24 cellular contexts compared by ENCODE assay signal in the genomic region with DNA sequence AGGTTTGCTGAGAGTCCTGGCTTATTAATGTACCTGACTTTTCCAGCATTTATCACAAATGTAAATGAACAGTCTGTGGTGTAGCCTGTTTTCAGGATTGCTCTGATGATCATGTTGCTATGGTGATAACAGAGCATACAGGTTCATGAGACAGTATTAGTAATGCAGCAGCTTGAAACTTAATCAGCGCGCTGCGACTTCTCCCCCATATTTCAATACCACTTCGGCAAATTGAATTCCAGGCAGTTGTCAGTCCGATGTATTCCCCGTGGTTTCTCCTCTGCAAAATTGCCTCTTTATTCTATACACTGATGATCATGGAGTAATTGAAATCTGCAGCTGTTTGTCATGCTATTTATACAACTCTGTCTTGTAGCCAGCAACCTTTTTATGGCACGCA.
DNase-seq lines count a peak whose midpoint lies in the region; ATAC-seq and TF ChIP-seq lines count a peak whose summit lies in the region.
"Had no signal": no experiment of that assay in that cellular context is flagged by ENCODE, and none has a peak within 500 bp of the region (broad histone marks: within the 10 kb centered on the region; RNA-seq: fewer than 3 reads in every experiment).

No MANE protein-coding gene starts in this region.

- H3K4me1 Mint-ChIP-seq in GM23338, result peaks cover 10% of the 10 kb centered on the region
- H3K4me1 Mint-ChIP-seq: activated B cell treated with CpG ODN at 0.5 μM for 24 hours; stimulated activated naive CD8-positive, alpha-beta T cell treated with anti-CD3 and anti-CD28 coated beads, Interleukin-15, amount 100 ng/mL, for 72 hours had no signal

- H3K27ac Mint-ChIP-seq in GM23338, result no peak overlapping the region
- H3K27ac Mint-ChIP-seq: activated B cell treated with CpG ODN at 0.5 μM for 24 hours; dendritic cell treated with granulocyte-macrophage colony-stimulating factor and Interleukin-4, amounts not matched to agents 40 ng/mL and 50 ng/mL, for 4 days; stimulated activated naive CD8-positive, alpha-beta T cell treated with anti-CD3 and anti-CD28 coated beads, Interleukin-15, amount 100 ng/mL, for 72 hours had no signal

- H3K4me3 Mint-ChIP-seq in GM23338, result no peak overlapping the region
- H3K4me3 Mint-ChIP-seq: activated B cell treated with CpG ODN at 0.5 μM for 24 hours; dendritic cell treated with granulocyte-macrophage colony-stimulating factor and Interleukin-4, amounts not matched to agents 40 ng/mL and 50 ng/mL, for 4 days; stimulated activated naive CD8-positive, alpha-beta T cell treated with anti-CD3 and anti-CD28 coated beads, Interleukin-15, amount 100 ng/mL, for 72 hours had no signal

- H3K9me3 Mint-ChIP-seq in GM23338, result peaks cover under 1% of the 10 kb centered on the region; the same call in 1 of the 3 replicates
- H3K9me3 Mint-ChIP-seq: activated B cell treated with CpG ODN at 0.5 μM for 24 hours; stimulated activated naive CD8-positive, alpha-beta T cell treated with anti-CD3 and anti-CD28 coated beads, Interleukin-15, amount 100 ng/mL, for 72 hours had no signal

- TF ChIP-seq CTCF in GM23338 (conservative IDR thresholded peaks at IDR 0.05; ENCODE audit: low read depth in 2 of 2), result no peak

- H3K36me3 Mint-ChIP-seq in GM23338 (ENCODE audit: low read depth), result peaks cover 2% of the 10 kb centered on the region; the same call in 1 of the 3 replicates

- no peaks in the 10 kb centered on the region for H3K79me2 ChIP-seq in GM23338 (replicated peaks; ENCODE audit: insufficient read depth)

- ATAC-seq in GM23338, result no peak
- no peak for ATAC-seq in HG02938 (IDR thresholded peaks at IDR 0.05; ENCODE audit: unreplicated experiment)
- ATAC-seq in GM18867 (IDR thresholded peaks at IDR 0.05; ENCODE audit: unreplicated experiment), result no peak
- ATAC-seq: stimulated activated naive CD8-positive, alpha-beta T cell treated with anti-CD3 and anti-CD28 coated beads, Interleukin-15, amount 100 ng/mL, for 72 hours had no signal

- H3K4me1 ChIP-seq in GM23338 (ENCODE audit: insufficient read depth), result peaks cover 13% of the 10 kb centered on the region; the same call in 1 of the 2 replicates
- H3K4me1 ChIP-seq: transverse colon had no signal

- H4K20me1 ChIP-seq in GM23338 (replicated peaks; ENCODE audit: insufficient read depth), result no peaks in the 10 kb centered on the region

- no peaks in the 10 kb centered on the region for H3K27me3 ChIP-seq in GM23338 (ENCODE audit: insufficient read depth)
- H3K27me3 ChIP-seq: transverse colon had no signal

- H2AFZ ChIP-seq in GM23338, result peak overlapping the region; percentile 92; the same call in 1 of the 2 replicates

- no peaks in the 10 kb centered on the region for H3K9me2 ChIP-seq in GM23338 (ENCODE audit: insufficient read depth)

- peaks cover 3% of the 10 kb centered on the region for H3K27me3 Mint-ChIP-seq in GM23338 (ENCODE audit: insufficient read depth, low read depth, poor library complexity)
- H3K27me3 Mint-ChIP-seq: activated B cell treated with CpG ODN at 0.5 μM for 24 hours had no signal

- no peak for DNase-seq in GM23338 (ENCODE audit: low spot score)
- peak; percentile 60 for DNase-seq in NCI-H1105 treated with DMSO at 0.1 percent for 48 hours (lab: John Stamatoyannopoulos, UW)
- DNase-seq in NCI-H69 (lab: John Stamatoyannopoulos, UW), result peak; percentile 27
- peak in 27 of 42 donors; percentile 13 to 76 (median 40) for DNase-seq in head of caudate nucleus
- DNase-seq in stimulated activated naive CD4-positive, alpha-beta T cell (lab: John Stamatoyannopoulos, UW), result no peak
- DNase-seq: activated B cell treated with CpG ODN at 0.5 μM for 24 hours; activated CD4-positive, alpha-beta T cell treated with anti-CD3 and anti-CD28 coated beads, Interleukin-2, amount 50 U/mL, for 48 hours; activated naive CD4-positive, alpha-beta T cell; activated T-cell treated with anti-CD3 and anti-CD28 coated beads for 4 hours; AML-193; amniotic stem cell; MV-4-11; NCI-H526 treated with DMSO at 0.1 percent for 48 hours; occipital lobe; retina; stimulated activated CD4-positive, alpha-beta T cell treated with anti-CD3 and anti-CD28 coated beads, Interleukin-4, amount 100 ng/mL, for 24 hours; stimulated activated naive CD8-positive, alpha-beta T cell treated with anti-CD3 and anti-CD28 coated beads, Interleukin-15, amount 100 ng/mL, for 72 hours; T1000; transverse colon had no signal

- H3K4me2 ChIP-seq in GM23338, result no peak overlapping the region
- H3K4me2 ChIP-seq: KMS-11 had no signal

- intact Hi-C loops in head of caudate nucleus (cut with DNase I), result no loop called here

- no peaks in the 10 kb centered on the region for H3F3A ChIP-seq in GM23338 (replicated peaks; ENCODE audit: low read depth)

- no peaks in the 10 kb centered on the region for H3K36me3 ChIP-seq in GM23338 (ENCODE audit: insufficient read depth)
- H3K36me3 ChIP-seq: transverse colon had no signal

- no peak overlapping the region for H3K4me3 ChIP-seq in GM23338
- H3K4me3 ChIP-seq: SK-N-MC, transverse colon had no signal

- H3K27ac ChIP-seq in GM23338 (ENCODE audit: low read depth), result no peak overlapping the region
- H3K27ac ChIP-seq: KMS-11, SK-N-MC, transverse colon had no signal

TF ChIP-seq in GM23338, 12 proteins besides CTCF, POLR2A, EP300 and RAD21:
- TF ChIP-seq ZNF331 (CRISPR knock-in tag; IDR thresholded peaks at IDR 0.05; ENCODE audit: low read depth) (no peak), ZNF114 (CRISPR knock-in tag; IDR thresholded peaks at IDR 0.05) (no peak), POLR2AphosphoS5 (IDR thresholded peaks at IDR 0.05; ENCODE audit: low read depth) (no peak), NANOG (IDR thresholded peaks at IDR 0.05; ENCODE audit: borderline replicate concordance) (no peak), EZH2phosphoT487 (IDR thresholded peaks at IDR 0.05; ENCODE audit: unreplicated experiment) (no peak), CREB1 (CRISPR knock-in tag; IDR thresholded peaks at IDR 0.05; ENCODE audit: low read depth) (no peak)
- TF ChIP-seq, protein P1, sequence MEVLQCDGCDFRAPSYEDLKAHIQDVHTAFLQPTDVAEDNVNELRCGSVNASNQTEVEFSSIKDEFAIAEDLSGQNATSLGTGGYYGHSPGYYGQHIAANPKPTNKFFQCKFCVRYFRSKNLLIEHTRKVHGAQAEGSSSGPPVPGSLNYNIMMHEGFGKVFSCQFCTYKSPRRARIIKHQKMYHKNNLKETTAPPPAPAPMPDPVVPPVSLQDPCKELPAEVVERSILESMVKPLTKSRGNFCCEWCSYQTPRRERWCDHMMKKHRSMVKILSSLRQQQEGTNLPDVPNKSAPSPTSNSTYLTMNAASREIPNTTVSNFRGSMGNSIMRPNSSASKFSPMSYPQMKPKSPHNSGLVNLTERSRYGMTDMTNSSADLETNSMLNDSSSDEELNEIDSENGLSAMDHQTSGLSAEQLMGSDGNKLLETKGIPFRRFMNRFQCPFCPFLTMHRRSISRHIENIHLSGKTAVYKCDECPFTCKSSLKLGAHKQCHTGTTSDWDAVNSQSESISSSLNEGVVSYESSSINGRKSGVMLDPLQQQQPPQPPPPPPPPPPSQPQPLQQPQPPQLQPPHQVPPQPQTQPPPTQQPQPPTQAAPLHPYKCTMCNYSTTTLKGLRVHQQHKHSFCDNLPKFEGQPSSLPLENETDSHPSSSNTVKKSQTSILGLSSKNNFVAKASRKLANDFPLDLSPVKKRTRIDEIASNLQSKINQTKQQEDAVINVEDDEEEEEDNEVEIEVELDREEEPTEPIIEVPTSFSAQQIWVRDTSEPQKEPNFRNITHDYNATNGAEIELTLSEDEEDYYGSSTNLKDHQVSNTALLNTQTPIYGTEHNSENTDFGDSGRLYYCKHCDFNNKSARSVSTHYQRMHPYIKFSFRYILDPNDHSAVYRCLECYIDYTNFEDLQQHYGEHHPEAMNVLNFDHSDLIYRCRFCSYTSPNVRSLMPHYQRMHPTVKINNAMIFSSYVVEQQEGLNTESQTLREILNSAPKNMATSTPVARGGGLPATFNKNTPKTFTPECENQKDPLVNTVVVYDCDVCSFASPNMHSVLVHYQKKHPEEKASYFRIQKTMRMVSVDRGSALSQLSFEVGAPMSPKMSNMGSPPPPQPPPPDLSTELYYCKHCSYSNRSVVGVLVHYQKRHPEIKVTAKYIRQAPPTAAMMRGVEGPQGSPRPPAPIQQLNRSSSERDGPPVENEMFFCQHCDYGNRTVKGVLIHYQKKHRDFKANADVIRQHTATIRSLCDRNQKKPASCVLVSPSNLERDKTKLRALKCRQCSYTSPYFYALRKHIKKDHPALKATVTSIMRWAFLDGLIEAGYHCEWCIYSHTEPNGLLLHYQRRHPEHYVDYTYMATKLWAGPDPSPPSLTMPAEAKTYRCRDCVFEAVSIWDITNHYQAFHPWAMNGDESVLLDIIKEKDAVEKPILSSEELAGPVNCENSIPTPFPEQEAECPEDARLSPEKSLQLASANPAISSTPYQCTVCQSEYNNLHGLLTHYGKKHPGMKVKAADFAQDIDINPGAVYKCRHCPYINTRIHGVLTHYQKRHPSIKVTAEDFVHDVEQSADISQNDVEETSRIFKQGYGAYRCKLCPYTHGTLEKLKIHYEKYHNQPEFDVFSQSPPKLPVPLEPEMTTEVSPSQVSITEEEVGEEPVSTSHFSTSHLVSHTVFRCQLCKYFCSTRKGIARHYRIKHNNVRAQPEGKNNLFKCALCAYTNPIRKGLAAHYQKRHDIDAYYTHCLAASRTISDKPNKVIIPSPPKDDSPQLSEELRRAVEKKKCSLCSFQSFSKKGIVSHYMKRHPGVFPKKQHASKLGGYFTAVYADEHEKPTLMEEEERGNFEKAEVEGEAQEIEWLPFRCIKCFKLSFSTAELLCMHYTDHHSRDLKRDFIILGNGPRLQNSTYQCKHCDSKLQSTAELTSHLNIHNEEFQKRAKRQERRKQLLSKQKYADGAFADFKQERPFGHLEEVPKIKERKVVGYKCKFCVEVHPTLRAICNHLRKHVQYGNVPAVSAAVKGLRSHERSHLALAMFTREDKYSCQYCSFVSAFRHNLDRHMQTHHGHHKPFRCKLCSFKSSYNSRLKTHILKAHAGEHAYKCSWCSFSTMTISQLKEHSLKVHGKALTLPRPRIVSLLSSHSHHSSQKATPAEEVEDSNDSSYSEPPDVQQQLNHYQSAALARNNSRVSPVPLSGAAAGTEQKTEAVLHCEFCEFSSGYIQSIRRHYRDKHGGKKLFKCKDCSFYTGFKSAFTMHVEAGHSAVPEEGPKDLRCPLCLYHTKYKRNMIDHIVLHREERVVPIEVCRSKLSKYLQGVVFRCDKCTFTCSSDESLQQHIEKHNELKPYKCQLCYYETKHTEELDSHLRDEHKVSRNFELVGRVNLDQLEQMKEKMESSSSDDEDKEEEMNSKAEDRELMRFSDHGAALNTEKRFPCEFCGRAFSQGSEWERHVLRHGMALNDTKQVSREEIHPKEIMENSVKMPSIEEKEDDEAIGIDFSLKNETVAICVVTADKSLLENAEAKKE (CRISPR knock-in tag; IDR thresholded peaks at IDR 0.05), result no peak
TF ChIP-seq in GM23338: peak in this region for 0.

Comparison
In these comparisons a context has a peak if more than half of its experiments do, and no peak if none do; other contexts are left out.
1. DNase-seq: peak in NCI-H1105 treated with DMSO at 0.1 percent for 48 hours (single experiment), NCI-H69 (single experiment) and head of caudate nucleus (27 of 42); none in GM23338 (single experiment) and stimulated activated naive CD4-positive, alpha-beta T cell (0 of 6).